Comparison of ENCODE assay signal across 9 cellular contexts in the genomic region with DNA sequence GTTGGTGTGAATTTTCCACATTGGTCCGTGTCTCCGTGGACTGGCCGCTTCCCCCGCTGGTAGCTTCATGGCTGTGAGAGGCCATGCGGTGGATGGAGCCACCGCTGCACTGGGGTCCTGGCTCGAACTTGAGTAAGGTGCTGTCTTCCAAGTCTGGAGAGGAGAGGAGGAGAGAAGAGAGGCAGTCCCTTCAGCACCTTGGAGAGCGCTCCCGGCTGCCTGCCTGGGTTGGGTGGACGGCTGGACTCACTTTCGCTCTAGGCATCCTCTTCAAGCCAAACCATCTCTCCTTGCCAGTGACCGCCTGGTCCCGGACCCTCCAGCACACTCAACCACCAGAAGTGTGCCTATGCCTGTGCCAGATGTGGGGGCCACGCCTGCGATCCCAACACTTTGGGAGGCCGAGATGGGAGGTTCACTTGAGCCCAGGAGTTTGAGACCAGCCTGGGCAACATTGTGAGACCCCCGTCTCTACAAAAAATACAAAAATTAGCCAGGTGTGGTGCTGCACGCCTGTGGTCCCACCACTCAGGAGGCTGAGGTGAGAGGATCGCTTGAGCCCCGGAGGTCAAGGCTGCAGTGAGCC.
DNase-seq lines count a peak whose midpoint lies in the region; ATAC-seq lines count a peak whose summit lies in the region.
"Had no signal": no experiment of that assay in that cellular context is flagged by ENCODE, and none has a peak within 500 bp of the region (broad histone marks: within the 10 kb centered on the region; RNA-seq: fewer than 3 reads in every experiment).

No MANE protein-coding gene starts in this region.

- DNase-seq in GM03348 (ENCODE audit: low spot score) (peak; percentile 92), NOMO-1 (lab: John Stamatoyannopoulos, UW; ENCODE audit: unreplicated experiment in 2 of 2) (peak; percentile 20 to 31), iris pigment epithelial cell (ENCODE audit: low read depth) (peak; percentile 57), putamen (ENCODE audit: low spot score) (no peak), caudate nucleus (lab: John Stamatoyannopoulos, UW) (no peak), medulla oblongata (ENCODE audit: extremely low spot score) (no peak)
- peak; percentile 44 for DNase-seq in activated naive CD8-positive, alpha-beta T cell treated with anti-CD3 and anti-CD28 coated beads, Interleukin-2, amount 50 U/mL, for 24 hours
- peak; percentile 72 for DNase-seq in stimulated activated CD8-positive, alpha-beta memory T cell treated with anti-CD3 and anti-CD28 coated beads, Interleukin-4, amount 100 ng/mL, for 48 hours

- ATAC-seq in activated naive CD8-positive, alpha-beta T cell treated with anti-CD3 and anti-CD28 coated beads, Interleukin-2, amount 50 U/mL, for 24 hours: no peak

- peaks cover 5% of the 10 kb centered on the region for H3K4me1 Mint-ChIP-seq in activated naive CD8-positive, alpha-beta T cell treated with anti-CD3 and anti-CD28 coated beads, Interleukin-2, amount 50 U/mL, for 24 hours
- H3K4me1 Mint-ChIP-seq: central memory CD8-positive, alpha-beta T cell had no signal

- H3K9me3 Mint-ChIP-seq in activated naive CD8-positive, alpha-beta T cell treated with anti-CD3 and anti-CD28 coated beads, Interleukin-2, amount 50 U/mL, for 24 hours: no peaks in the 10 kb centered on the region
- H3K9me3 Mint-ChIP-seq: central memory CD8-positive, alpha-beta T cell had no signal

- no peaks in the 10 kb centered on the region for H3K36me3 Mint-ChIP-seq in activated naive CD8-positive, alpha-beta T cell treated with anti-CD3 and anti-CD28 coated beads, Interleukin-2, amount 50 U/mL, for 24 hours (ENCODE audit: low read depth)

- H3K4me3 Mint-ChIP-seq in activated naive CD8-positive, alpha-beta T cell treated with anti-CD3 and anti-CD28 coated beads, Interleukin-2, amount 50 U/mL, for 24 hours: no peak overlapping the region
- H3K4me3 Mint-ChIP-seq: central memory CD8-positive, alpha-beta T cell had no signal

- H3K27ac ChIP-seq in caudate nucleus (ENCODE audit: low read depth, low read length): no peak overlapping the region

- H3K27me3 Mint-ChIP-seq in activated naive CD8-positive, alpha-beta T cell treated with anti-CD3 and anti-CD28 coated beads, Interleukin-2, amount 50 U/mL, for 24 hours: peaks cover 42% of the 10 kb centered on the region

- H3K27ac Mint-ChIP-seq in activated naive CD8-positive, alpha-beta T cell treated with anti-CD3 and anti-CD28 coated beads, Interleukin-2, amount 50 U/mL, for 24 hours: no peak overlapping the region

Comparison
In these comparisons a context has a peak if more than half of its experiments do, and no peak if none do; other contexts are left out.
1. DNase-seq: peak in GM03348 (single experiment), NOMO-1 (2 of 2), activated naive CD8-positive, alpha-beta T cell treated with anti-CD3 and anti-CD28 coated beads, Interleukin-2, amount 50 U/mL, for 24 hours (single experiment), iris pigment epithelial cell (single experiment) and stimulated activated CD8-positive, alpha-beta memory T cell treated with anti-CD3 and anti-CD28 coated beads, Interleukin-4, amount 100 ng/mL, for 48 hours (single experiment); none in putamen (single experiment), caudate nucleus (0 of 61) and medulla oblongata (single experiment).